In genomic region chr11:83161610-83162199, GRCh38 we compare ENCODE assay signal across 12 cellular contexts. TPM values are rescaled to one million over a fixed set of nuclear protein-coding genes. Genes with fewer than 3 reads are reported as not detected.
DNase-seq lines count a peak whose midpoint lies in the region; ATAC-seq and TF ChIP-seq lines count a peak whose summit lies in the region.
"Had no signal": no experiment of that assay in that cellular context is flagged by ENCODE, and none has a peak within 500 bp of the region (broad histone marks: within the 10 kb centered on the region; RNA-seq: fewer than 3 reads in every experiment).

No MANE protein-coding gene starts in this region.

- H3K4me3 ChIP-seq in GM12865 (ENCODE audit: low read depth, low read length) (peak overlapping the region; percentile 23; the same call in 1 of the 2 replicates), OCI-LY3 (ENCODE audit: low read length) (peak overlapping the region; percentile 92), duodenal mucosa (ENCODE audit: low read depth in 1 of 2, low read length in 2 of 2) (peak overlapping the region; percentile 12 to 38)

- peak overlapping the region; percentile 55 for H3K27ac Mint-ChIP-seq in progenitor cell of endocrine pancreas

- H3K36me3 Mint-ChIP-seq in progenitor cell of endocrine pancreas (ENCODE audit: insufficient read depth), result peaks cover 31% of the 10 kb centered on the region

- DNase-seq in GM12865 (ENCODE audit: low read depth), result no peak
- no peak for DNase-seq in progenitor cell of endocrine pancreas (ENCODE audit: low spot score, unreplicated experiment)
- DNase-seq in DMS153 treated with DMSO at 0.1 percent for 48 hours (lab: John Stamatoyannopoulos, UW; ENCODE audit: unreplicated experiment), result no peak
- DNase-seq in DMS114 treated with DMSO at 0.1 percent for 48 hours (lab: John Stamatoyannopoulos, UW; ENCODE audit: unreplicated experiment), result no peak
- DNase-seq: foreskin keratinocyte, Kasumi-1, mesendoderm, WERI-Rb-1 had no signal

- ATAC-seq in HG03571 (IDR thresholded peaks at IDR 0.05; ENCODE audit: unreplicated experiment), result no peak
- ATAC-seq in GM19452 (IDR thresholded peaks at IDR 0.05; ENCODE audit: unreplicated experiment), result no peak
- ATAC-seq: foreskin keratinocyte had no signal

- H3K27me3 ChIP-seq in OCI-LY3 (ENCODE audit: low read depth, low read length) (no peaks in the 10 kb centered on the region), duodenal mucosa (ENCODE audit: control insufficient read depth in 1 of 2, insufficient read depth in 2 of 2, low read length in 2 of 2) (no peaks in the 10 kb centered on the region)
- H3K27me3 ChIP-seq: foreskin keratinocyte had no signal

- H3K27me3 Mint-ChIP-seq in progenitor cell of endocrine pancreas, result no peaks in the 10 kb centered on the region

- H3K9ac ChIP-seq in OCI-LY3 (ENCODE audit: low read length), result no peak overlapping the region
- H3K9ac ChIP-seq in duodenal mucosa (ENCODE audit: low read depth in 1 of 2, low read length in 2 of 2), result no peak overlapping the region

- H3K4me1 Mint-ChIP-seq in progenitor cell of endocrine pancreas (ENCODE audit: low read depth), result peaks cover 34% of the 10 kb centered on the region

- H3K4me2 ChIP-seq in OCI-LY3 (ENCODE audit: low read length), result peak overlapping the region; percentile 96

- H2AFZ ChIP-seq in OCI-LY3 (ENCODE audit: low read depth, low read length), result no peak overlapping the region

- H4K20me1 ChIP-seq in OCI-LY3 (ENCODE audit: insufficient read depth, low read length), result peaks cover 61% of the 10 kb centered on the region

- H3K4me1 ChIP-seq in OCI-LY3 (ENCODE audit: low read length) (peaks cover 37% of the 10 kb centered on the region), duodenal mucosa (ENCODE audit: control insufficient read depth in 1 of 2, insufficient read depth in 2 of 2, low read length in 2 of 2) (peaks cover 26 to 33% of the 10 kb centered on the region in 2 donors)

- no peaks in the 10 kb centered on the region for H3K9me3 ChIP-seq in OCI-LY3 (ENCODE audit: insufficient read depth, low read length)
- H3K9me3 ChIP-seq in duodenal mucosa (ENCODE audit: control insufficient read depth in 1 of 2, low read length in 2 of 2), result no peaks in the 10 kb centered on the region

- peaks cover 98% of the 10 kb centered on the region for H3K79me2 ChIP-seq in OCI-LY3 (ENCODE audit: low read length)

- peaks cover 10% of the 10 kb centered on the region for H3K9me3 Mint-ChIP-seq in progenitor cell of endocrine pancreas (ENCODE audit: low read depth)

- H3K36me3 ChIP-seq in OCI-LY3 (replicated peaks; ENCODE audit: low read depth, low read length), result peaks cover 73% of the 10 kb centered on the region
- H3K36me3 ChIP-seq in duodenal mucosa (ENCODE audit: control insufficient read depth in 1 of 2, insufficient read depth in 2 of 2, low read length in 2 of 2), result peaks cover 16 to 28% of the 10 kb centered on the region in 2 donors

- TF ChIP-seq CTCF in GM12865 (IDR thresholded peaks at IDR 0.05; ENCODE audit: insufficient read depth, low read depth, low read length, missing control alignments) (no peak), OCI-LY3 (IDR thresholded peaks at IDR 0.05; ENCODE audit: low read depth, low read length) (no peak), progenitor cell of endocrine pancreas (IDR thresholded peaks at IDR 0.05; ENCODE audit: unreplicated experiment) (no peak)

- H3K27ac ChIP-seq in OCI-LY3 (ENCODE audit: low read length) (peak overlapping the region; percentile 3; the same call in 1 of the 2 replicates), duodenal mucosa (ENCODE audit: low read depth, low read length) (no peak overlapping the region)
- H3K27ac ChIP-seq: WERI-Rb-1 had no signal

- H3K4me3 Mint-ChIP-seq in progenitor cell of endocrine pancreas (ENCODE audit: low read depth), result no peak overlapping the region

RNA-seq across cellular contexts. Expression of gene PCF11, which starts 4.8 kb away (rescaled TPM):
- total RNA-seq in progenitor cell of endocrine pancreas, result 65.0 and 69.1 TPM in 2 replicates

RNA-seq across cellular contexts. Expression of gene ANKRD42, which starts 31.8 kb away (rescaled TPM):
- 12.1 and 12.7 TPM in 2 replicates for total RNA-seq in progenitor cell of endocrine pancreas

Comparison
In these comparisons a context has a peak if more than half of its experiments do, and no peak if none do; other contexts are left out.
1. H3K4me3 ChIP-seq: peak in every context shown above with its lines; median percentile 92 in OCI-LY3; 25 in duodenal mucosa; 23 in GM12865.